In the genomic region with DNA sequence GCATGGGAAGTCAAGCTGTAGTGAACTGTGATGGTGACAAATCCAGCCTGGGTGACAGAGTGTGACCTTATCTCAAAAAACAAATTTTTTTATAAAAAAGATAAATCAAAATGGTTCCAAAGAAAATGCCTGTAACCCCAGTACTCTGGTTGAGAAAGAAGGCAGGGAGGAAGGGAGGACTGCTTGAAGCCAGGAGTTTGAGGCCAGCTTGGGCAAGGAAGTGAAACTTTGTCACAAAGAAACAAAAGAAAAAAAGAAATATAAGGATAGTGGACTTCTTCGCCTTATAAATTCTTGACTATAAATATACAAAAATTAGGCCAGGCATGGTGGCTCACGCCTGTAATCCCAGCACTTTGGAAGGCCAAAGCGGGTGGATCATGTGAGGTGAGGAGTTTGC, we compare ENCODE assay signal across 15 cellular contexts.
"Had no signal": no experiment of that assay in that cellular context is flagged by ENCODE, and none has a peak within 500 bp of the region (broad histone marks: within the 10 kb centered on the region; RNA-seq: fewer than 3 reads in every experiment).

No MANE protein-coding gene starts in this region.

- ATAC-seq: esophagus mucosa; gastrocnemius medialis; heart right ventricle; left lobe of liver; mucosa of descending colon; naive thymus-derived CD8-positive, alpha-beta T cell had no signal

- H3K27me3 Mint-ChIP-seq: naive thymus-derived CD8-positive, alpha-beta T cell had no signal

- DNase-seq: dorsolateral prefrontal cortex; effector CD8-positive, alpha-beta T cell; gastrocnemius medialis; heart right ventricle; hypothalamus; kidney glomerular epithelial cell; mucosa of descending colon; naive thymus-derived CD8-positive, alpha-beta T cell; posterior cingulate gyrus; small intestine; stimulated activated CD4-positive, alpha-beta T cell treated with anti-CD3 and anti-CD28 coated beads, Interleukin-12 subunit alpha, Interleukin-12 subunit beta, amount 100 ng/mL, for 4 hours; stimulated activated naive CD4-positive, alpha-beta T cell; trophoblast cell had no signal

- H3K4me3 Mint-ChIP-seq: naive thymus-derived CD8-positive, alpha-beta T cell had no signal

- H3K27ac Mint-ChIP-seq: naive thymus-derived CD8-positive, alpha-beta T cell had no signal
